Comparison of ENCODE assay signal across 9 cellular contexts in the genomic region with DNA sequence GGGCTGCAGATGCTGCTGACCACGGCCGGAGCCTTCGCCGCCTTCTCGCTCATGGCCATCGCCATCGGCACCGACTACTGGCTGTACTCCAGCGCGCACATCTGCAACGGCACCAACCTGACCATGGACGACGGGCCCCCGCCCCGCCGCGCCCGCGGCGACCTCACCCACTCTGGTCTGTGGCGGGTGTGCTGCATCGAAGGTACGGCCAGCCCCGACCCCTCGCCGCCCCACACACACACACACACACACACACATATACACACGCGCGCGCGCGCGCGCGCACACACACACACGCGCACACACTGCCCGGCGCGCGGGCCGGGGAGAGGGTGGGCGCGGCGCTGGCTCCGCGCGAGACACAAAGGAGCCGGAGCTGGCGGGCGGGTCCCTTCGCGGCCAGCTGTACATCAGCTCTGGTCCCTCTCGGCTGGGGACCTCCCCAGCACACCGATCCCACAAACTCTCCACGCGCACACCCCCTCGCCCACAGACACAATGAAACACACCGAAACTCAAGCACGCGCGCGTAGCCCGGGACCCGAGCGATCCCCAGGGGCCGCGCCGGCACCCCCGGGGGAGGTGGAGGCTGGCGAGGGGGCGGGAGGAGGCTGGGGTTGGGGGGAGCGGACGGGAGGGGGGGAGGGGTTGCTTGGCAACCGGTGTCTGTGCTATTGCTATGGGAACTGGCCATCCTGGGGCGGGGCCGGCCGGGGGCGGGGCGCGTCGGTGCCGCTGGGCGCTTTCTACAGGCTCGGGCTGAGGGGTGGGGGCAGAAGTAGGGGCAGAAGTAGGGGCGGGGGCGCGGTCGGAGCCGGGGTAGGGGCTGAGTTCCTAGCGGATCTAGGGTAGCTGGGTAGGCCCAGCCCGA. TPM values are rescaled to one million over a fixed set of nuclear protein-coding genes. Genes with fewer than 3 reads are reported as not detected.
DNase-seq lines count a peak whose midpoint lies in the region; ATAC-seq, FAIRE-seq and TF ChIP-seq lines count a peak whose summit lies in the region.
"Had no signal": no experiment of that assay in that cellular context is flagged by ENCODE, and none has a peak within 500 bp of the region (broad histone marks: within the 10 kb centered on the region; RNA-seq: fewer than 3 reads in every experiment).

No MANE protein-coding gene starts in this region.

- peaks cover 17% of the 10 kb centered on the region for H3K36me3 Mint-ChIP-seq in neural progenitor cell
- H3K36me3 Mint-ChIP-seq: CD4-positive, CD25-positive, alpha-beta regulatory T cell had no signal

- H3K79me2 ChIP-seq in SK-N-SH (ENCODE audit: insufficient read depth) (peaks cover 15% of the 10 kb centered on the region; the same call in 1 of the 2 replicates), H1 (ENCODE audit: control insufficient read depth in 1 of 2, insufficient read depth in 2 of 2, low read length in 2 of 2) (no peaks in the 10 kb centered on the region), neural progenitor cell (ENCODE audit: low read depth) (no peaks in the 10 kb centered on the region)

- H3K27me3 Mint-ChIP-seq in neural progenitor cell (ENCODE audit: insufficient read depth, low read depth), result peaks cover 22% of the 10 kb centered on the region

- H3K23me2 ChIP-seq in H1 (ENCODE audit: low read depth, low read length), result peaks cover 17% of the 10 kb centered on the region

- no peak for TF ChIP-seq RAD21 in SK-N-SH (IDR thresholded peaks at IDR 0.05; ENCODE audit: low read length)
- TF ChIP-seq RAD21 in H1 (IDR thresholded peaks at IDR 0.05 in 1 of 2, conservative IDR thresholded peaks at IDR 0.05 in 1 of 2; ENCODE audit: low read depth in 2 of 2, low read length in 2 of 2), result no peak

- TF ChIP-seq EP300 in SK-N-SH (IDR thresholded peaks at IDR 0.05; ENCODE audit: borderline replicate concordance in 1 of 2, low read depth in 1 of 2, low read length in 1 of 2) (no peak), H1 (IDR thresholded peaks at IDR 0.05; ENCODE audit: borderline replicate concordance in 1 of 2, low read depth in 2 of 2, low read length in 2 of 2) (no peak)

- H2BK120ac ChIP-seq in H1 (replicated peaks; ENCODE audit: low read depth, low read length), result no peak overlapping the region

- no peak for TF ChIP-seq POLR2A in H1 (IDR thresholded peaks at IDR 0.05; ENCODE audit: control extremely low read depth in 1 of 2, low read depth in 2 of 2, low read length in 2 of 2)

- H3K9ac ChIP-seq in SK-N-SH, result peak overlapping the region; percentile 71
- peak overlapping the region in 1 of 4 experiments; percentile 20; a peak in 1 of 7 replicates for H3K9ac ChIP-seq in H1 (replicated peaks in 1 of 4; ENCODE audit: extremely low read depth in 1 of 4, low read depth in 3 of 4, low read length in 3 of 4)
- H3K9ac ChIP-seq in neural progenitor cell, result no peak overlapping the region

- H3K9me3 Mint-ChIP-seq in neural progenitor cell, result no peaks in the 10 kb centered on the region

- H4K20me1 ChIP-seq in SK-N-SH (ENCODE audit: insufficient read depth) (peaks cover 18% of the 10 kb centered on the region), H1 (replicated peaks in 1 of 2; ENCODE audit: control insufficient read depth in 1 of 2, insufficient read depth in 2 of 2, low read length in 2 of 2) (peaks cover 2 to 6% of the 10 kb centered on the region in 2 experiments), neural progenitor cell (ENCODE audit: low read depth) (peaks cover 34% of the 10 kb centered on the region)

- H2BK15ac ChIP-seq in H1 (ENCODE audit: low read length), result no peak overlapping the region

- 1% methylated on average over 35 of the region's 92 CpGs for WGBS in SK-N-SH (ENCODE audit: low lambda C conversion rate)
- WGBS in H1 (ENCODE audit: extremely low coverage in 1 of 2, insufficient coverage in 1 of 2, insufficient read length in 1 of 2, insufficient replicate concordance in 2 of 2, low coverage in 1 of 2, low lambda C conversion rate in 2 of 2, missing lambda C conversion rate in 1 of 2), 2 experiments, result 2% methylated on average over 23 of the region's 92 CpGs; no CpG with 5 or more reads in 1 of the 2 experiments

- ATAC-seq in GM18868 (IDR thresholded peaks at IDR 0.05; ENCODE audit: unreplicated experiment) (no peak), HG02840 (IDR thresholded peaks at IDR 0.05; ENCODE audit: low FRiP score, unreplicated experiment) (no peak)

- H3K36me3 ChIP-seq in SK-N-SH (replicated peaks in 1 of 2; ENCODE audit: control insufficient read depth in 1 of 2, insufficient read depth in 2 of 2, low read length in 1 of 2) (peaks cover 0 to 4% of the 10 kb centered on the region in 2 experiments), H1 (ENCODE audit: control insufficient read depth in 2 of 4, insufficient read depth in 4 of 4, low read length in 3 of 4) (no peaks in the 10 kb centered on the region), neural progenitor cell (no peaks in the 10 kb centered on the region)

- no peak overlapping the region for H3K23ac ChIP-seq in H1 (ENCODE audit: insufficient read length)

- peak overlapping the region; percentile 50 to 93 for H3K4me3 ChIP-seq in SK-N-SH (ENCODE audit: low read depth in 2 of 2, low read length in 1 of 2)
- H3K4me3 ChIP-seq in H1 (ENCODE audit: extremely low read depth in 1 of 4, insufficient read depth in 2 of 4, low read depth in 3 of 4, low read length in 4 of 4), result peak overlapping the region; percentile 59 to 75 (median 69)
- H3K4me3 ChIP-seq in neural progenitor cell, result peak overlapping the region; percentile 67

- H3K4me1 ChIP-seq in SK-N-SH (ENCODE audit: control insufficient read depth in 1 of 2, insufficient read depth in 2 of 2, low read depth in 1 of 2, low read length in 1 of 2) (peaks cover 0 to 64% of the 10 kb centered on the region in 2 experiments; a peak in 2 of 4 replicates), H1 (replicated peaks in 1 of 4; ENCODE audit: control insufficient read depth in 3 of 4, insufficient read depth in 4 of 4, low read length in 3 of 4) (peaks cover 4 to 15% (median 6%) of the 10 kb centered on the region in 4 experiments; a peak in 6 of 7 replicates), neural progenitor cell (peaks cover 21% of the 10 kb centered on the region)

- H3K9me2 ChIP-seq in SK-N-SH, result no peaks in the 10 kb centered on the region

- H4K91ac ChIP-seq in H1 (replicated peaks; ENCODE audit: insufficient read length, low read length), result no peak overlapping the region

- H2AK5ac ChIP-seq in H1 (ENCODE audit: low read depth, low read length), result no peak overlapping the region

- H3K27me3 ChIP-seq in SK-N-SH (ENCODE audit: insufficient read depth) (no peaks in the 10 kb centered on the region), H1 (replicated peaks in 1 of 4; ENCODE audit: control insufficient read depth in 3 of 4, extremely low read depth in 1 of 4, insufficient read depth in 3 of 4, low read length in 3 of 4) (peaks cover 6 to 49% (median 42%) of the 10 kb centered on the region in 4 experiments), neural progenitor cell (peaks cover 90% of the 10 kb centered on the region)

- POLR2A ChIA-PET in SK-N-SH (lab: Yijun Ruan, JAX) (interaction anchor here (0.6 to 5.8 kb wide), 18 partner anchors 10 to 281 kb away, joined by 3 to 95 read pairs (median 6); no protein-coding TSS in a partner anchor), H1 (lab: Charles Lee; ENCODE audit: partially characterized antibody) (interaction anchor here (0.5 to 1.4 kb wide), 3 partner anchors 12 to 1074 kb away, joined by 3 to 5 read pairs (median 3); no protein-coding TSS in a partner anchor)

- H3K27ac ChIP-seq in SK-N-SH (ENCODE audit: low read depth in 2 of 2, low read length in 1 of 2) (peak overlapping the region; percentile 24 to 97; a peak in 3 of 4 replicates), H1 (ENCODE audit: low read depth, low read length) (no peak overlapping the region), neural progenitor cell (no peak overlapping the region)

- no peak overlapping the region for H3K56ac ChIP-seq in H1 (replicated peaks; ENCODE audit: insufficient read length, low read depth, low read length)

- H2AFZ ChIP-seq in SK-N-SH (ENCODE audit: low read depth) (peak overlapping the region; percentile 77; the same call in 1 of the 2 replicates), H1 (ENCODE audit: low read length) (0 out of 2 replicates have a peak overlapping the region, but pooled peaks have one; percentile 60), neural progenitor cell (replicated peaks) (peak overlapping the region; percentile 63)

- H3K14ac ChIP-seq in H1 (ENCODE audit: insufficient read length), result no peak overlapping the region

- DNase-seq in NCI-H345 (lab: John Stamatoyannopoulos, UW) (peak; percentile 69), NCI-H345 treated with DMSO at 0.1 percent for 48 hours (lab: John Stamatoyannopoulos, UW; ENCODE audit: unreplicated experiment) (no peak), SK-N-SH (peak; percentile 99), H1 (ENCODE audit: low read depth in 1 of 2, low spot score in 2 of 2) (peak in 1 of 2 experiments; percentile 85), neural progenitor cell (ENCODE audit: low spot score) (peak; percentile 74), UCSD-AML1 (lab: John Stamatoyannopoulos, UW; ENCODE audit: unreplicated experiment) (no peak)
- DNase-seq: CD4-positive, CD25-positive, alpha-beta regulatory T cell had no signal

- no peak for TF ChIP-seq CTCF in SK-N-SH (IDR thresholded peaks at IDR 0.05)
- TF ChIP-seq CTCF in H1 (IDR thresholded peaks at IDR 0.05; ENCODE audit: control extremely low read depth in 1 of 3, insufficient read depth in 1 of 3, low read depth in 1 of 3, low read length in 3 of 3), result no peak
- no peak for TF ChIP-seq CTCF in neural progenitor cell (IDR thresholded peaks at IDR 0.05)

- H3K4me2 ChIP-seq in SK-N-SH (peak overlapping the region; percentile 90), H1 (ENCODE audit: insufficient read depth in 1 of 2, low read depth in 2 of 2, low read length in 2 of 2) (peak overlapping the region; percentile 94 to 99), neural progenitor cell (peak overlapping the region; percentile 92)

- no peak overlapping the region for H3K27ac Mint-ChIP-seq in neural progenitor cell
- H3K27ac Mint-ChIP-seq: CD4-positive, CD25-positive, alpha-beta regulatory T cell had no signal

- H2BK5ac ChIP-seq in H1 (ENCODE audit: low read depth, low read length), result no peak overlapping the region

- peak overlapping the region; percentile 92 for H3K4me3 Mint-ChIP-seq in neural progenitor cell

- H3K18ac ChIP-seq in H1 (ENCODE audit: extremely low read depth, low read length), result no peak overlapping the region; the same call in 1 of the 2 replicates

- H2BK12ac ChIP-seq in H1 (ENCODE audit: low read depth, low read length), result 0 out of 2 replicates have a peak overlapping the region, but pooled peaks have one; percentile 39

- H3K9me3 ChIP-seq in SK-N-SH (no peaks in the 10 kb centered on the region), H1 (ENCODE audit: insufficient read depth in 2 of 2, low read depth in 1 of 2, low read length in 1 of 2) (no peaks in the 10 kb centered on the region), neural progenitor cell (ENCODE audit: low read depth) (no peaks in the 10 kb centered on the region)

- no peak overlapping the region for H2BK20ac ChIP-seq in H1 (ENCODE audit: low read length)

- H4K5ac ChIP-seq in H1 (ENCODE audit: insufficient read length, low read depth, low read length), result no peak overlapping the region

- H3K79me1 ChIP-seq in H1 (ENCODE audit: low read depth, low read length), result no peaks in the 10 kb centered on the region; the same call in none of the 2 replicates

- peaks cover 51% of the 10 kb centered on the region for H3K4me1 Mint-ChIP-seq in neural progenitor cell

- peaks cover 4% of the 10 kb centered on the region for H3F3A ChIP-seq in SK-N-SH (replicated peaks; ENCODE audit: insufficient read depth)
- peaks cover 19% of the 10 kb centered on the region for H3F3A ChIP-seq in neural progenitor cell (ENCODE audit: low read depth)

- no peak overlapping the region for H3K4ac ChIP-seq in H1 (replicated peaks; ENCODE audit: insufficient read length, low read depth, low read length)

- H4K8ac ChIP-seq in H1 (ENCODE audit: extremely low read depth, insufficient read depth, low read length), result peak overlapping the region; percentile 53; the same call in 1 of the 2 replicates

- no peak for FAIRE-seq in H1 (lab: Jason Lieb, UNC)

- CTCF ChIA-PET in SK-N-SH (lab: Yijun Ruan, JAX), result interaction anchor here (1.0 to 1.4 kb wide), 3 partner anchors 9 to 193 kb away, joined by 3 to 7 read pairs (median 4); no protein-coding TSS in a partner anchor
- CTCF ChIA-PET in H1 (lab: Charles Lee; ENCODE audit: partially characterized antibody), result interaction anchor here (1.0 to 1.2 kb wide), 3 partner anchors 10 to 48 kb away, joined by 3 read pairs; no protein-coding TSS in a partner anchor

RNA-seq across cellular contexts. Expression of gene CACNG4, which starts 0.7 kb away (rescaled TPM):
- 12.4 and 13.2 TPM in 2 replicates for polyA plus RNA-seq in SK-N-SH (2012; rRNA removed)
- polyA plus RNA-seq in SK-N-SH (2012; cell fraction: cytosol; rRNA removed), result 9.9 and 16.7 TPM in 2 replicates
- 7.9 and 9.8 TPM in 2 replicates for polyA plus RNA-seq in SK-N-SH (2012; cell fraction: nucleus; rRNA removed)
- total RNA-seq in H1 (2021; fragmentation: NEBNext Ultra II Directional; extraction: Animal tissue kit (Norgen Biotek cat#: 25700)), result 5.6 and 5.9 TPM in 2 replicates
- polyA plus RNA-seq in H1 (2011; rRNA removed), result 3.6 and 5.3 TPM in 2 replicates
- polyA plus RNA-seq in H1 (2011; cell fraction: cytosol; rRNA removed), result 2.7 TPM
- polyA plus RNA-seq in H1 (2011; cell fraction: nucleus; rRNA removed), result 3.2 TPM
- polyA plus RNA-seq in H1 (2012, experiment 1 of 2), result 2.5 to 4.2 TPM (median 3.9 TPM) in 4 replicates
- polyA plus RNA-seq in H1 (2012, experiment 2 of 2), result 4.1 TPM
- polyA plus RNA-seq in H1 (2013, experiment 1 of 2), result 3.8 TPM
- 4.1 TPM for polyA plus RNA-seq in H1 (2013, experiment 2 of 2)
- 1.4 and 2.0 TPM in 2 replicates for polyA minus RNA-seq in H1 (2011; rRNA and poly(A)+ RNA removed)
- 2.6 TPM for polyA minus RNA-seq in H1 (2011; cell fraction: cytosol; rRNA and poly(A)+ RNA removed)
- polyA minus RNA-seq in H1 (2011; cell fraction: nucleus; rRNA and poly(A)+ RNA removed), result 1.2 TPM
- total RNA-seq in neural progenitor cell (ENCODE audit: low replicate concordance), result 0.34 and 1.2 TPM in 2 replicates
- total RNA-seq: CD4-positive, CD25-positive, alpha-beta regulatory T cell had no signal
- polyA plus RNA-seq: CD4-positive, CD25-positive, alpha-beta regulatory T cell had no signal

Comparison
In these comparisons a context has a peak if more than half of its experiments do, and no peak if none do; other contexts are left out.
1. DNase-seq: peak in NCI-H345 (single experiment), SK-N-SH (single experiment) and neural progenitor cell (single experiment); none in NCI-H345 treated with DMSO at 0.1 percent for 48 hours (single experiment) and UCSD-AML1 (single experiment).
2. H3K27ac ChIP-seq: peak in SK-N-SH (2 of 2); none in H1 (single experiment) and neural progenitor cell (single experiment).
3. Peak in every context shown above with its lines, with median percentiles within 50 percentile points of each other: H2AFZ ChIP-seq, H3K4me2 ChIP-seq and H3K4me3 ChIP-seq.